26 cellular contexts compared by ENCODE assay signal in the genomic region with DNA sequence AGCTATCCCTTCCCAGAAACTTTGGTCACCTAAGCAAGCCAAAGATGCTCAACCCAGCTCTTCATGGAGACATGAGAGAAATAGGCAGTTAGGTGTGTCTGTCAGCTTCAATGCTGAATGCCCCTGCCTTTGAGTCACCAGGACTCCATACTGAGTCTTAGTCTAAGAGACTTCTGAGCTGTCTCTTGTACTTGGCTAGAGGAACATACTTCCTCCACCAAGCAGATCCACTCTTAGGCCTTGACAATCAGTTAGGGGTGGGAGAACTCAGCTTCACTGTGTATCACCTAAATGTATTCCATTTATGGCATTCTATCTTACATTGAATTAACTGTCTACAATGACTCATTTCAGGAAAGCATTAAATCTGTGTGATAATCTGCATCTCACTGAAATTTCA.
"Had no signal": no experiment of that assay in that cellular context is flagged by ENCODE, and none has a peak within 500 bp of the region (broad histone marks: within the 10 kb centered on the region; RNA-seq: fewer than 3 reads in every experiment).

No MANE protein-coding gene starts in this region.

- H3K27me3 Mint-ChIP-seq: activated naive CD8-positive, alpha-beta T cell treated with anti-CD3 and anti-CD28 coated beads, Interleukin-2, amount 10 ng/mL, durations not matched to agents 7 days and 5 days; brain; natural killer cell treated with Interleukin-12 subunit alpha and Interleukin-12 subunit beta and Interleukin-15 and Interleukin-18, amount 100 ng/mL, for 72 hours had no signal

- H3K36me3 Mint-ChIP-seq: activated naive CD8-positive, alpha-beta T cell treated with anti-CD3 and anti-CD28 coated beads, Interleukin-2, amount 10 ng/mL, durations not matched to agents 7 days and 5 days; brain; memory B cell; natural killer cell treated with Interleukin-12 subunit alpha and Interleukin-12 subunit beta and Interleukin-15 and Interleukin-18, amount 100 ng/mL, for 72 hours had no signal

- ATAC-seq: activated T-cell treated with anti-CD3 and anti-CD28 coated beads, Interleukin-2, amount 50 U/mL, for 4 hours; esophagus mucosa; gastrocnemius medialis; left cardiac atrium; natural killer cell treated with Interleukin-12 subunit alpha and Interleukin-12 subunit beta and Interleukin-15 and Interleukin-18, amount 100 ng/mL, for 72 hours; psoas muscle; stimulated activated naive CD8-positive, alpha-beta T cell treated with anti-CD3 and anti-CD28 coated beads, Interleukin-15, Interleukin-2, amounts not matched to agents 100 U/mL and 50 U/mL, for 24 hours; upper lobe of right lung had no signal

- FAIRE-seq: islet of Langerhans had no signal

- H3K27ac ChIP-seq: gastrocnemius medialis, neutrophil, ovary, psoas muscle, right atrium auricular region, spleen, upper lobe of right lung, VCaP had no signal

- H3K9me3 Mint-ChIP-seq: activated naive CD8-positive, alpha-beta T cell treated with anti-CD3 and anti-CD28 coated beads, Interleukin-2, amount 10 ng/mL, durations not matched to agents 7 days and 5 days; activated T-cell treated with anti-CD3 and anti-CD28 coated beads, Interleukin-2, amount 50 U/mL, for 4 hours; brain; natural killer cell treated with Interleukin-12 subunit alpha and Interleukin-12 subunit beta and Interleukin-15 and Interleukin-18, amount 100 ng/mL, for 72 hours had no signal

- H3K4me1 Mint-ChIP-seq: activated naive CD8-positive, alpha-beta T cell treated with anti-CD3 and anti-CD28 coated beads, Interleukin-2, amount 10 ng/mL, durations not matched to agents 7 days and 5 days; brain; memory B cell had no signal

- H3K27ac Mint-ChIP-seq: activated naive CD8-positive, alpha-beta T cell treated with anti-CD3 and anti-CD28 coated beads, Interleukin-2, amount 10 ng/mL, durations not matched to agents 7 days and 5 days; memory B cell; natural killer cell treated with Interleukin-12 subunit alpha and Interleukin-12 subunit beta and Interleukin-15 and Interleukin-18, amount 100 ng/mL, for 72 hours had no signal

- H3K27me3 ChIP-seq: gastrocnemius medialis, neutrophil, ovary, right atrium auricular region, spleen, upper lobe of right lung had no signal

- DNase-seq: activated CD4-positive, alpha-beta T cell treated with anti-CD3 and anti-CD28 coated beads for 1 hour; activated CD4-positive, alpha-beta T cell treated with anti-CD3 and anti-CD28 coated beads, Interleukin-2, amount 50 U/mL, for 1 hour; activated CD8-positive, alpha-beta memory T cell treated with anti-CD3 and anti-CD28 coated beads, Interleukin-2, amount 50 U/mL, for 4 hours; activated naive CD4-positive, alpha-beta T cell treated with Interleukin-2 at 50 U/mL for 16 hours; activated naive CD8-positive, alpha-beta T cell treated with anti-CD3 and anti-CD28 coated beads, Interleukin-2, amount 10 ng/mL, durations not matched to agents 7 days and 5 days; activated T-cell treated with anti-CD3 and anti-CD28 coated beads, Interleukin-2, amount 50 U/mL, for 4 hours; central memory CD4-positive, alpha-beta T cell; effector memory CD4-positive, alpha-beta T cell; gastrocnemius medialis; head of caudate nucleus; hypothalamus; left cardiac atrium; ovary; psoas muscle; spleen; stimulated activated CD4-positive, alpha-beta T cell treated with anti-CD3 and anti-CD28 coated beads, Interleukin-4, amount 100 ng/mL, for 4 hours; stimulated activated naive CD8-positive, alpha-beta T cell treated with anti-CD3 and anti-CD28 coated beads, Interleukin-15, Interleukin-2, amounts not matched to agents 100 U/mL and 50 U/mL, for 24 hours; upper lobe of right lung had no signal

- H3K36me3 ChIP-seq: gastrocnemius medialis, neutrophil, ovary, right atrium auricular region, spleen, upper lobe of right lung had no signal

- H3K9me3 ChIP-seq: gastrocnemius medialis, neutrophil, ovary, psoas muscle, right atrium auricular region, spleen, upper lobe of right lung had no signal

- H3K4me3 ChIP-seq: gastrocnemius medialis, ovary, psoas muscle, right atrium auricular region, spleen, upper lobe of right lung had no signal

- H3K4me3 Mint-ChIP-seq: activated naive CD8-positive, alpha-beta T cell treated with anti-CD3 and anti-CD28 coated beads, Interleukin-2, amount 10 ng/mL, durations not matched to agents 7 days and 5 days; activated T-cell treated with anti-CD3 and anti-CD28 coated beads, Interleukin-2, amount 50 U/mL, for 4 hours; brain; memory B cell; natural killer cell treated with Interleukin-12 subunit alpha and Interleukin-12 subunit beta and Interleukin-15 and Interleukin-18, amount 100 ng/mL, for 72 hours had no signal

- H3K4me1 ChIP-seq: gastrocnemius medialis, psoas muscle, right atrium auricular region, spleen, upper lobe of right lung had no signal
